ENCODE assay signal across 11 cellular contexts in the genomic region with DNA sequence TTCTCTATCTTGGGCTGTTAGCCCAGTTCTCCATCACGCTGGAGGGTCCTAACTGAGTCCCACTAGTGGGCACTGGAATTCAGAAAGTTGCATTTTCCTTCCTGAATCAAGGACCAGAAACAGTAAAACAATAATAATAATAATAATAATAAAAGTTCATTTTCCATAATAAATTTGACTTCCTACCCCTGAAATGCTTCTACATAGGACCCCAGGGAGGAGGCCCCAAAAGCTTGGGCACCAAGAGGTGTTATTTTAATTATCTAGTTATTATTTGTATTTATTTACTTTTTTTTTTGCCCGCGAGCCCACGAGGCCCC. TPM values are rescaled to one million over a fixed set of nuclear protein-coding genes. Genes with fewer than 3 reads are reported as not detected.
DNase-seq lines count a peak whose midpoint lies in the region; ATAC-seq, FAIRE-seq and TF ChIP-seq lines count a peak whose summit lies in the region.
"Had no signal": no experiment of that assay in that cellular context is flagged by ENCODE, and none has a peak within 500 bp of the region (broad histone marks: within the 10 kb centered on the region; RNA-seq: fewer than 3 reads in every experiment).

No MANE protein-coding gene starts in this region.

- H3K9me3 ChIP-seq in DOHH2 (ENCODE audit: control insufficient read depth, insufficient read depth, low read length) = no peaks in the 10 kb centered on the region
- no peaks in the 10 kb centered on the region for H3K9me3 ChIP-seq in Peyer's patch
- no peaks in the 10 kb centered on the region for H3K9me3 ChIP-seq in gastroesophageal sphincter
- H3K9me3 ChIP-seq in small intestine (ENCODE audit: control insufficient read depth, low read depth) = no peaks in the 10 kb centered on the region

- TF ChIP-seq CTCF in DOHH2 (IDR thresholded peaks at IDR 0.05; ENCODE audit: low read depth, low read length, poor library complexity, severe bottlenecking) (no peak), Peyer's patch (IDR thresholded peaks at IDR 0.05) (no peak), gastroesophageal sphincter (IDR thresholded peaks at IDR 0.05) (peak in 1 of 4 experiments; percentile 15)

- H3K79me2 ChIP-seq in DOHH2 (ENCODE audit: control insufficient read depth, low read length) = no peaks in the 10 kb centered on the region

- no peak for ATAC-seq in gastroesophageal sphincter
- ATAC-seq in HG02970 (IDR thresholded peaks at IDR 0.05; ENCODE audit: low FRiP score, unreplicated experiment) = no peak
- ATAC-seq in GM21515 (IDR thresholded peaks at IDR 0.05; ENCODE audit: unreplicated experiment) = no peak

- peaks cover 6% of the 10 kb centered on the region for H3F3A ChIP-seq in DOHH2 (ENCODE audit: control insufficient read depth, insufficient read depth)

- peak overlapping the region; percentile 51; the same call in 1 of the 2 replicates for H3K4me3 ChIP-seq in DOHH2 (ENCODE audit: low read length)
- H3K4me3 ChIP-seq in Peyer's patch = peak overlapping the region; percentile 46 to 80 (median 62)
- peak overlapping the region in 1 of 2 donors; percentile 60 for H3K4me3 ChIP-seq in gastroesophageal sphincter
- H3K4me3 ChIP-seq in small intestine (ENCODE audit: low read depth in 1 of 2, low read length in 2 of 2) = peak overlapping the region in 1 of 2 donors; percentile 65

- peaks cover 23% of the 10 kb centered on the region for H3K4me1 ChIP-seq in DOHH2 (ENCODE audit: control insufficient read depth, low read length)
- H3K4me1 ChIP-seq in Peyer's patch = peaks cover 0 to 44% (median 7%) of the 10 kb centered on the region in 4 donors
- peaks cover 0 to 27% (median 5%) of the 10 kb centered on the region in 3 donors for H3K4me1 ChIP-seq in gastroesophageal sphincter
- H3K4me1 ChIP-seq in small intestine (ENCODE audit: control insufficient read depth in 2 of 2, insufficient read depth in 1 of 2, low read depth in 1 of 2, low read length in 1 of 2) = peaks cover 0 to 4% of the 10 kb centered on the region in 2 donors

- H3K36me3 ChIP-seq in DOHH2 (ENCODE audit: control insufficient read depth, low read length) = no peaks in the 10 kb centered on the region
- no peaks in the 10 kb centered on the region for H3K36me3 ChIP-seq in Peyer's patch
- no peaks in the 10 kb centered on the region for H3K36me3 ChIP-seq in gastroesophageal sphincter
- no peaks in the 10 kb centered on the region for H3K36me3 ChIP-seq in small intestine (ENCODE audit: control insufficient read depth in 2 of 2, insufficient read depth in 2 of 2, low read length in 2 of 2)

- H4K20me1 ChIP-seq in DOHH2 (ENCODE audit: control insufficient read depth, insufficient read depth, low read depth, low read length) = no peaks in the 10 kb centered on the region

- peak overlapping the region; percentile 64 for H3K4me2 ChIP-seq in DOHH2 (ENCODE audit: low read length)

- WGBS in gastroesophageal sphincter (ENCODE audit: low coverage in 1 of 2), 2 donors = 19% methylated on average over 2 of the region's 4 CpGs; no CpG with 5 or more reads in 1 of the 2 donors
- 15 to 22% (median 19%) methylated on average over 4 of the region's 4 CpGs for WGBS in small intestine, 3 donors

- no peak for TF ChIP-seq POLR2A in Peyer's patch (IDR thresholded peaks at IDR 0.05)
- no peak for TF ChIP-seq POLR2A in gastroesophageal sphincter (IDR thresholded peaks at IDR 0.05)

- DNase-seq in Peyer's patch (no peak), small intestine (no peak), nucleus accumbens (lab: John Stamatoyannopoulos, UW) (no peak), epidermal melanocyte (ENCODE audit: insufficient read length, low spot score) (no peak)
- DNase-seq: cerebellar nuclear complex, NCI-H446 had no signal

- no peak for FAIRE-seq in small intestine (lab: Jason Lieb, UNC)

- no peaks in the 10 kb centered on the region for H3K9me2 ChIP-seq in DOHH2 (replicated peaks; ENCODE audit: control insufficient read depth, low read length)

- H3K27ac ChIP-seq in DOHH2 (ENCODE audit: low read depth, low read length) = no peak overlapping the region
- peak overlapping the region; percentile 84 to 100 (median 89) for H3K27ac ChIP-seq in Peyer's patch
- H3K27ac ChIP-seq in gastroesophageal sphincter = peak overlapping the region in 3 of 4 donors; percentile 87
- H3K27ac ChIP-seq in small intestine (ENCODE audit: low read depth in 1 of 2, low read length in 1 of 2) = peak overlapping the region; percentile 93 to 98

- TF ChIP-seq EP300 in gastroesophageal sphincter (IDR thresholded peaks at IDR 0.05) = no peak

- H3K27me3 ChIP-seq in DOHH2 (ENCODE audit: control insufficient read depth, low read length) (peaks cover 10% of the 10 kb centered on the region), Peyer's patch (no peaks in the 10 kb centered on the region), gastroesophageal sphincter (no peaks in the 10 kb centered on the region), small intestine (ENCODE audit: control insufficient read depth in 2 of 2, insufficient read depth in 2 of 2, low read length in 2 of 2) (no peaks in the 10 kb centered on the region)

RNA-seq across cellular contexts. Expression of a gene that starts 12.4 kb away (rescaled TPM):
- total RNA-seq in Peyer's patch = 100 to 1,000 TPM in 3 of 4 donors, 10 to 100 TPM in 1; 93.3 to 275 (median 143) TPM
- total RNA-seq in gastroesophageal sphincter = 10 to 100 TPM in 1 of 4 donors, 1 to 10 TPM in 1, under 1 TPM in 1, not detected in 1; 0.62 to 19.9 (median 5.2) TPM
- polyA plus RNA-seq in small intestine = 10 to 100 TPM; 12.3 to 18.9 (median 14.4) TPM
- total RNA-seq: SK-MEL-5 had no signal

RNA-seq across cellular contexts. Expression of a gene that starts 21.0 kb away (rescaled TPM):
- total RNA-seq in Peyer's patch (100 to 1,000 TPM; 113 to 313 (median 294) TPM), gastroesophageal sphincter (100 to 1,000 TPM in 3 of 4 donors, 10 to 100 TPM in 1; 86.5 to 139 (median 119) TPM)
- polyA plus RNA-seq in small intestine = 10 to 100 TPM; 56.5 to 80.9 (median 65.5) TPM

RNA-seq across cellular contexts. Expression of a gene that starts 21.1 kb away (rescaled TPM):
- total RNA-seq in Peyer's patch (100 to 1,000 TPM in 3 of 4 donors, 10 to 100 TPM in 1; 90.8 to 547 (median 393) TPM), gastroesophageal sphincter (100 to 1,000 TPM; 150 to 356 (median 227) TPM)
- 100 to 1,000 TPM in 1 of 3 donors, 10 to 100 TPM in 2; 77.2 to 102 (median 92.9) TPM for polyA plus RNA-seq in small intestine

RNA-seq across cellular contexts. Expression of a gene that starts 52.5 kb away (rescaled TPM):
- total RNA-seq in Peyer's patch (100 to 1,000 TPM; 145 to 543 (median 176) TPM), gastroesophageal sphincter (10 to 100 TPM in 1 of 4 donors, 1 to 10 TPM in 1, under 1 TPM in 2; 0.35 to 44.5 (median 1.3) TPM)
- polyA plus RNA-seq in small intestine = 100 to 1,000 TPM in 2 of 3 donors, 10 to 100 TPM in 1; 48.0 to 167 (median 105) TPM
- total RNA-seq: SK-MEL-5 had no signal

Comparison
In these comparisons a context has a peak if more than half of its experiments do, and no peak if none do; other contexts are left out.
1. RNA of a gene that starts 12.4 kb away (total RNA-seq): 93.3 to 275 TPM in Peyer's patch; 0.62 to 19.9 TPM in gastroesophageal sphincter; every median in the first group is over 4 times any median in the second.